ENCODE assay signal across 19 cellular contexts in the genomic region with DNA sequence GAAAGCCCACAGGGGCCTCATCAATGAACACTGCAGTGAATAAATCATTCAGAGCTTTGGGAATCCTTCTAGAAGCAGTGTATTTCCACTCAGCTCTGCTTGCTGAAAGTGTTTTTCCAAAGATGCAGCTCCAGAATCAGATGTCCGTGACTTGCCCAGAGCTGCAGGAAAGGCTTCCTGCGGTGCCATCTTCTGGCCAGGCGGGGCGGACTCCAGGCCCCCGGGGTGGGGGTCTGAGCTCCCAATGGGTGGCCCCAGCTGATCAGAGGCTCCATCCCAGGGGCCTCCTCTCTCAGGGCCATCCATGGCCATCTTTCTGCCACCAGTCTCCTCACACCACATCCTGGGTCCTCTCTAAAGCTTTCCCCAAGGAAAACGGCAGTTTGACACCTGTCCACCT.
"Had no signal": no experiment of that assay in that cellular context is flagged by ENCODE, and none has a peak within 500 bp of the region (broad histone marks: within the 10 kb centered on the region; RNA-seq: fewer than 3 reads in every experiment).

No MANE protein-coding gene starts in this region.

- H3K36me3 ChIP-seq: gastrocnemius medialis, left ventricle myocardium inferior, upper lobe of right lung had no signal

- H3K4me1 Mint-ChIP-seq: activated naive CD4-positive, alpha-beta T cell treated with anti-CD3 and anti-CD28 coated beads, Interleukin-2, amount 10 ng/mL, durations not matched to agents 7 days and 5 days had no signal

- H3K9me3 ChIP-seq: gastrocnemius medialis, left ventricle myocardium inferior, sigmoid colon, testis, upper lobe of right lung had no signal

- H3K27me3 ChIP-seq: gastrocnemius medialis, sigmoid colon, testis, upper lobe of right lung had no signal

- H3K36me3 Mint-ChIP-seq: activated naive CD4-positive, alpha-beta T cell treated with anti-CD3 and anti-CD28 coated beads, Interleukin-2, amount 10 ng/mL, durations not matched to agents 7 days and 5 days; WTC11 had no signal

- ATAC-seq: gastrocnemius medialis had no signal

- H3K9me3 Mint-ChIP-seq: activated naive CD4-positive, alpha-beta T cell treated with anti-CD3 and anti-CD28 coated beads, Interleukin-2, amount 10 ng/mL, durations not matched to agents 7 days and 5 days; activated T-helper 2 cell treated with anti-CD3 and anti-CD28 coated beads, Interferon-gamma antibody, Interleukin-2, Interleukin-4, amounts not matched to agents 10 μg/mL and 5 μg/mL and 100 μg/mL, durations not matched to agents 14 hours and 24 hours and 36 hours; nephron; stimulated activated naive CD8-positive, alpha-beta T cell treated with anti-CD3 and anti-CD28 coated beads, Interleukin-15, Interleukin-2, amounts not matched to agents 100 ng/mL and 50 ng/mL, for 24 hours; WTC11 had no signal

- FAIRE-seq: keratinocyte had no signal

- H3K27ac Mint-ChIP-seq: activated naive CD4-positive, alpha-beta T cell treated with anti-CD3 and anti-CD28 coated beads, Interleukin-2, amount 10 ng/mL, durations not matched to agents 7 days and 5 days; activated T-helper 2 cell treated with anti-CD3 and anti-CD28 coated beads, Interferon-gamma antibody, Interleukin-2, Interleukin-4, amounts not matched to agents 10 μg/mL and 5 μg/mL and 100 μg/mL, durations not matched to agents 14 hours and 24 hours and 36 hours; nephron; stimulated activated naive CD8-positive, alpha-beta T cell treated with anti-CD3 and anti-CD28 coated beads, Interleukin-15, Interleukin-2, amounts not matched to agents 100 ng/mL and 50 ng/mL, for 24 hours; WTC11 had no signal

- H3K4me1 ChIP-seq: gastrocnemius medialis, left ventricle myocardium inferior, sigmoid colon, testis, upper lobe of right lung had no signal

- H3K4me3 Mint-ChIP-seq: activated naive CD4-positive, alpha-beta T cell treated with anti-CD3 and anti-CD28 coated beads, Interleukin-2, amount 10 ng/mL, durations not matched to agents 7 days and 5 days; nephron; stimulated activated naive CD8-positive, alpha-beta T cell treated with anti-CD3 and anti-CD28 coated beads, Interleukin-15, Interleukin-2, amounts not matched to agents 100 ng/mL and 50 ng/mL, for 24 hours; WTC11 had no signal

- DNase-seq: activated CD4-positive, alpha-beta T cell treated with anti-CD3 and anti-CD28 coated beads, Interleukin-2, amount 50 U/mL, for 1 hour; activated naive CD4-positive, alpha-beta T cell treated with anti-CD3 and anti-CD28 coated beads, Interleukin-2, amount 10 ng/mL, durations not matched to agents 7 days and 5 days; activated T-cell treated with anti-CD3 and anti-CD28 coated beads for 4 hours; central memory CD4-positive, alpha-beta T cell; cortex of kidney; effector memory CD4-positive, alpha-beta T cell; gastrocnemius medialis; left ventricle myocardium inferior; mesenchymal stem cell; sigmoid colon; stimulated activated CD4-positive, alpha-beta T cell treated with anti-CD3 and anti-CD28 coated beads, Interleukin-4, amount 100 ng/mL, for 1 hour; stimulated activated CD8-positive, alpha-beta memory T cell treated with anti-CD3 and anti-CD28 coated beads, Interleukin-4, amount 100 ng/mL, for 48 hours; testis; upper lobe of right lung had no signal

- H3K27ac ChIP-seq: gastrocnemius medialis, left ventricle myocardium inferior, sigmoid colon, testis, upper lobe of right lung had no signal

- H3K4me3 ChIP-seq: gastrocnemius medialis, left ventricle myocardium inferior, sigmoid colon, testis, upper lobe of right lung had no signal
